ENCODE assay signal across 8 cellular contexts in the genomic region with DNA sequence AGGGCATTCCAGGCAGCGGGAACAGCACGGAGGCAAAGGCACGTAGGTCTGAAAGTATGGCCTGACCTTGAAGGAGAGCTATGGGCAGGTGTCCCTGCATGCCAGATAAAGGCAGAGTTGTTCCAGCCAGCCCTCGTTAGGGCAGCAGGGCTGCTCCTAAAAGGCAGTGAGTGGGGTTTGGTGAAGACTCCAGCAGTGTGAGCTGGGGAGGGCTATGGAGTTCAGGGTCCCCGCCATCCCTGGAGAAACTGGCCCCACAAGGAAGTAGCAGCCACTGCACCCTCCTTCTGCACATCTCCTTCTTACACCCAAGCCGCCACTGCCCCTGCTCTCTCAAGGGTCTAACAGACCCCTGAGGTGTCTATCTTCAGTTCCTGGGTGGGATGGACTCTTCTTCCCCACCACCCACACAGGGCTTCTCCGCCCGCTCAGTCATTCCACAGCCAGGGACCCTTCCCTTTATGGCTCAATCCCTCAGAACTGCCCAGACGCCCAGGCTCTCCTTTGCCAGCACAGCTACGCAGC. TPM values are rescaled to one million over a fixed set of nuclear protein-coding genes. Genes with fewer than 3 reads are reported as not detected.
DNase-seq lines count a peak whose midpoint lies in the region; ATAC-seq and TF ChIP-seq lines count a peak whose summit lies in the region.

No MANE protein-coding gene starts in this region.

- TF ChIP-seq POLR2A in esophagus squamous epithelium (IDR thresholded peaks at IDR 0.05), result no peak
- no peak for TF ChIP-seq POLR2A in ovary (IDR thresholded peaks at IDR 0.05)

- H2AFZ ChIP-seq in DND-41 (ENCODE audit: low read depth, low read length), result no peak overlapping the region

- peaks cover 78% of the 10 kb centered on the region for H3K4me1 ChIP-seq in DND-41 (ENCODE audit: insufficient read depth, low read length)
- H3K4me1 ChIP-seq in RWPE2 (ENCODE audit: insufficient read depth, poor library complexity, severe bottlenecking), result peaks cover 21% of the 10 kb centered on the region
- H3K4me1 ChIP-seq in esophagus squamous epithelium, result peaks cover 37 to 93% (median 62%) of the 10 kb centered on the region in 3 donors
- H3K4me1 ChIP-seq in ovary (ENCODE audit: insufficient read depth), result peaks cover 33% of the 10 kb centered on the region

- TF ChIP-seq CTCF in DND-41 (IDR thresholded peaks at IDR 0.05; ENCODE audit: borderline replicate concordance, extremely low read depth, low read length, poor library complexity, severe bottlenecking) (no peak), RWPE2 (IDR thresholded peaks at IDR 0.05; ENCODE audit: poor library complexity, severe bottlenecking) (no peak), esophagus squamous epithelium (IDR thresholded peaks at IDR 0.05) (no peak), ovary (IDR thresholded peaks at IDR 0.05) (no peak)

- TF ChIP-seq EP300 in ovary (IDR thresholded peaks at IDR 0.05), result no peak

- H3K9me3 ChIP-seq in DND-41 (ENCODE audit: insufficient read depth, low read length, severe bottlenecking) (no peaks in the 10 kb centered on the region), RWPE2 (ENCODE audit: severe bottlenecking) (no peaks in the 10 kb centered on the region), esophagus squamous epithelium (no peaks in the 10 kb centered on the region), ovary (no peaks in the 10 kb centered on the region)

- H3K4me3 ChIP-seq in DND-41 (ENCODE audit: low read depth in 1 of 2, low read length in 2 of 2), result peak overlapping the region; percentile 42 to 84
- no peak overlapping the region for H3K4me3 ChIP-seq in RWPE2 (ENCODE audit: severe bottlenecking)
- peak overlapping the region; percentile 23 to 69 (median 54) for H3K4me3 ChIP-seq in esophagus squamous epithelium
- H3K4me3 ChIP-seq in ovary, result peak overlapping the region; percentile 62

- peak overlapping the region; percentile 90 for H3K9ac ChIP-seq in DND-41 (ENCODE audit: low read depth, low read length)

- H3K36me3 ChIP-seq in DND-41 (ENCODE audit: insufficient read depth, low read length) (peaks cover 30% of the 10 kb centered on the region), RWPE2 (ENCODE audit: low read depth) (no peaks in the 10 kb centered on the region), esophagus squamous epithelium (no peaks in the 10 kb centered on the region), ovary (no peaks in the 10 kb centered on the region)

- intact Hi-C loops in esophagus squamous epithelium (cut with DNase I), result no loop called here
- intact Hi-C loops in ovary (cut with DNase I), result loop anchor here in 2 of 4 donors (5.0 to 10.0 kb wide), 2 partner anchors 49 to 152 kb away; no protein-coding TSS in a partner anchor

- H3K27ac ChIP-seq in DND-41 (ENCODE audit: low read length) (peak overlapping the region; percentile 97), RWPE2 (ENCODE audit: poor library complexity, severe bottlenecking) (peak overlapping the region; percentile 70), esophagus squamous epithelium (peak overlapping the region; percentile 72 to 95 (median 90)), ovary (peak overlapping the region; percentile 77 to 88)

- DNase-seq in DND-41 (peak; percentile 20), RWPE2 (ENCODE audit: low spot score) (no peak), esophagus squamous epithelium (lab: John Stamatoyannopoulos, UW) (no peak), ovary (peak in 1 of 5 donors; percentile 36), Ammon's horn (ENCODE audit: low spot score) (no peak), NCI-H146 treated with DMSO at 0.1 percent for 48 hours (lab: John Stamatoyannopoulos, UW; ENCODE audit: unreplicated experiment) (no peak), NCI-H1436 treated with DMSO at 0.1 percent for 48 hours (lab: John Stamatoyannopoulos, UW) (no peak)

- 36 to 41% methylated on average over 8 to 9 of the region's 10 CpGs for WGBS in esophagus squamous epithelium, 2 donors
- WGBS in ovary, 3 donors, result 12 to 20% (median 17%) methylated on average over 10 of the region's 10 CpGs

- H3K4me2 ChIP-seq in DND-41 (ENCODE audit: insufficient read depth, low read length), result peak overlapping the region; percentile 71

- ATAC-seq in DND-41 (ENCODE audit: insufficient read depth, low read depth), result no peak
- ATAC-seq in RWPE2 (ENCODE audit: low read depth), result no peak
- no peak for ATAC-seq in HG02840 (IDR thresholded peaks at IDR 0.05; ENCODE audit: low FRiP score, unreplicated experiment)

- H4K20me1 ChIP-seq in DND-41 (ENCODE audit: insufficient read depth, low read length), result peaks cover 11% of the 10 kb centered on the region; the same call in 1 of the 2 replicates

- H3K27me3 ChIP-seq in DND-41 (ENCODE audit: insufficient read depth, low read length, poor library complexity) (no peaks in the 10 kb centered on the region), RWPE2 (ENCODE audit: insufficient read depth, poor library complexity, severe bottlenecking) (no peaks in the 10 kb centered on the region), esophagus squamous epithelium (no peaks in the 10 kb centered on the region), ovary (no peaks in the 10 kb centered on the region)

- H3K79me2 ChIP-seq in DND-41 (ENCODE audit: insufficient read depth, low read length), result peaks cover 88% of the 10 kb centered on the region

RNA-seq across cellular contexts. Expression of a gene that starts 1.4 kb away (rescaled TPM):
- total RNA-seq in esophagus squamous epithelium (10 to 100 TPM in 1 of 4 donors, 1 to 10 TPM in 3; 6.1 to 25.0 (median 7.6) TPM), ovary (100 to 1,000 TPM in 1 of 7 donors, 10 to 100 TPM in 6; 21.1 to 123 (median 39.7) TPM)
- polyA plus RNA-seq in ovary, result 10 to 100 TPM; 12.9 to 24.5 TPM

RNA-seq across cellular contexts. Expression of a gene that starts 56.8 kb away (rescaled TPM):
- not detected for total RNA-seq in esophagus squamous epithelium
- 1 to 10 TPM in 1 of 7 donors, under 1 TPM in 1, not detected in 5; 0.82 to 2.6 TPM for total RNA-seq in ovary
- under 1 TPM in 1 of 2 donors, not detected in 1; 0.52 TPM for polyA plus RNA-seq in ovary
